In genomic region chr1:205319081-205320018, GRCh38 we compare ENCODE assay signal across 2 cellular contexts.
A peak's percentile ranks its signal among the peaks of the same experiment; 100 is the strongest.
TF ChIP-seq lines count a peak whose summit lies in the region.

No MANE protein-coding gene starts in this region.

TF ChIP-seq in A549, 52 proteins besides CTCF, POLR2A, EP300 and RAD21 (continued from another document):
- peak; percentile 29; the same call in 1 of the 2 replicates for TF ChIP-seq PBX3 (IDR thresholded peaks at IDR 0.05)
- TF ChIP-seq CBX2 (IDR thresholded peaks at IDR 0.05; ENCODE audit: borderline replicate concordance, low read depth), result no peak
- TF ChIP-seq ZFP36 (IDR thresholded peaks at IDR 0.05; ENCODE audit: borderline replicate concordance, partially characterized antibody), result no peak
- no peak for TF ChIP-seq KDM1A (IDR thresholded peaks at IDR 0.05; ENCODE audit: low read depth)
- TF ChIP-seq ATOH8 (CRISPR knock-in tag; IDR thresholded peaks at IDR 0.05; ENCODE audit: low read depth), result no peak
- no peak for TF ChIP-seq ZNF302 (CRISPR knock-in tag; IDR thresholded peaks at IDR 0.05)
- 0 out of 2 replicates have a peak, but pooled peaks have one; percentile 12 for TF ChIP-seq ESRRA (IDR thresholded peaks at IDR 0.05; ENCODE audit: borderline replicate concordance, low read length)
- no peak for TF ChIP-seq MAZ (IDR thresholded peaks at IDR 0.05; ENCODE audit: borderline replicate concordance, low read depth, low read length)
- 0 out of 2 replicates have a peak, but pooled peaks have one; percentile 33 for TF ChIP-seq HOXA7 (CRISPR knock-in tag; IDR thresholded peaks at IDR 0.05)
- no peak for TF ChIP-seq HES2 (IDR thresholded peaks at IDR 0.05)
- no peak for TF ChIP-seq KDM5A (IDR thresholded peaks at IDR 0.05)
- no peak for TF ChIP-seq GATA3 (IDR thresholded peaks at IDR 0.05; ENCODE audit: borderline replicate concordance)
- no peak for TF ChIP-seq ZC3H11A (IDR thresholded peaks at IDR 0.05)
- TF ChIP-seq HDAC2 (IDR thresholded peaks at IDR 0.05), result no peak
- TF ChIP-seq CEBPB (IDR thresholded peaks at IDR 0.05), result peak; percentile 81 to 94
- TF ChIP-seq E2F6 (IDR thresholded peaks at IDR 0.05; ENCODE audit: borderline replicate concordance, low read depth), result no peak
- TF ChIP-seq MAX (IDR thresholded peaks at IDR 0.05), result 0 out of 2 replicates have a peak, but pooled peaks have one; percentile 13
TF ChIP-seq in A549: peak in this region for 6.

TF ChIP-seq in HEK293, 187 proteins besides CTCF, POLR2A, EP300 and RAD21 (continued from another document):
- peak; percentile 89 for TF ChIP-seq PRDM10 (tag by site-specific recombination; IDR thresholded peaks at IDR 0.05)
- 0 out of 2 replicates have a peak, but pooled peaks have one; percentile 2 for TF ChIP-seq IKZF3 (tag by site-specific recombination; IDR thresholded peaks at IDR 0.05)
- peak; percentile 51; the same call in 1 of the 2 replicates for TF ChIP-seq ZSCAN4 (tag by site-specific recombination; IDR thresholded peaks at IDR 0.05)
- 0 out of 2 replicates have a peak, but pooled peaks have one; percentile 19 for TF ChIP-seq ZBTB48 (tag by site-specific recombination; IDR thresholded peaks at IDR 0.05)
- TF ChIP-seq ZNF10 (tag by site-specific recombination; IDR thresholded peaks at IDR 0.05), result peak; percentile 42; the same call in 1 of the 2 replicates
- no peak for TF ChIP-seq ZNF785 (tag by site-specific recombination; IDR thresholded peaks at IDR 0.05)
- 0 out of 2 replicates have a peak, but pooled peaks have one; percentile 35 for TF ChIP-seq ZBTB8A (tag by site-specific recombination; IDR thresholded peaks at IDR 0.05)
- TF ChIP-seq ZNF692 (tag by site-specific recombination; IDR thresholded peaks at IDR 0.05), result peak; percentile 47
- peak; percentile 74; the same call in 1 of the 2 replicates for TF ChIP-seq OSR2 (tag by site-specific recombination; IDR thresholded peaks at IDR 0.05)
- 0 out of 2 replicates have a peak, but pooled peaks have one; percentile 22 for TF ChIP-seq ZNF335 (tag by site-specific recombination; conservative IDR thresholded peaks at IDR 0.05)
- peak; percentile 73 for TF ChIP-seq ZBTB6 (tag by site-specific recombination; IDR thresholded peaks at IDR 0.05)
- TF ChIP-seq SP2 (tag by site-specific recombination; IDR thresholded peaks at IDR 0.05), result peak; percentile 27; the same call in 1 of the 2 replicates
- peak; percentile 16; the same call in 1 of the 2 replicates for TF ChIP-seq ZXDB (tag by site-specific recombination; IDR thresholded peaks at IDR 0.05)
- 0 out of 2 replicates have a peak, but pooled peaks have one; percentile 42 for TF ChIP-seq FEZF1 (tag by site-specific recombination; IDR thresholded peaks at IDR 0.05)
- peak; percentile 14; the same call in 1 of the 2 replicates for TF ChIP-seq TSHZ1 (tag by site-specific recombination; IDR thresholded peaks at IDR 0.05; ENCODE audit: borderline replicate concordance)
- peak; percentile 57; the same call in 1 of the 2 replicates for TF ChIP-seq ZBTB20 (tag by site-specific recombination; IDR thresholded peaks at IDR 0.05)
- TF ChIP-seq ZFHX2 (tag by site-specific recombination; conservative IDR thresholded peaks at IDR 0.05), result 0 out of 2 replicates have a peak, but pooled peaks have one; percentile 13
- no peak for TF ChIP-seq ZNF843 (tag by site-specific recombination; IDR thresholded peaks at IDR 0.05)
